In the genomic region with DNA sequence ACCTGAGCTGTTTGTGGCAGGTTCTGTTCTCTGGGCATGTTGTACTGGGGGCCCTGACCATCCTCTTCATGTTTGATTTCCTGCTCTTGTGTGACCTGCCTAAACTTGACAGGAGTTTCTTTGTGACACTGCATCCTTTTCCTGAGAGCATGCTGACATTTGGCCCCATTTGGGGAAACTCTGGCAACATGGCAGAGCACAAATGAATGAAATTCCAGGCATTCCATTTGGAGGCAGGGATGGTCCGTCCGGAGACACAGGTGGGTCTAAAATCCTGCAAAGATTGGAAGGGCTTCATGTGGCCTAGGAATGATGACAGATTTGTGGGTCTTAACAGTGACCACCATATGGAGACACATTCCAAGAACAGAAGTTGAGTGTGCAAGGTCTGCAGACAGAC, we compare ENCODE assay signal across 28 cellular contexts.
"Had no signal": no experiment of that assay in that cellular context is flagged by ENCODE, and none has a peak within 500 bp of the region (broad histone marks: within the 10 kb centered on the region; RNA-seq: fewer than 3 reads in every experiment).

No MANE protein-coding gene starts in this region.

- H3K27me3 ChIP-seq: ascending aorta, body of pancreas, SJCRH30 had no signal

- H3K9me3 Mint-ChIP-seq: activated naive CD4-positive, alpha-beta T cell treated with anti-CD3 and anti-CD28 coated beads, Interleukin-2, amount 50 U/mL, for 24 hours; activated T-helper 1 cell treated with anti-CD3 and anti-CD28 coated beads, Interleukin-12 subunit alpha, Interleukin-12 subunit beta, Interleukin-2, Interleukin-4 antibody, amounts not matched to agents 30 ng/mL and 10 ng/mL and 1 ng/mL, durations not matched to agents 14 hours and 24 hours and 36 hours; central memory CD8-positive, alpha-beta T cell had no signal

- H3K4me1 ChIP-seq: ascending aorta, body of pancreas, SJCRH30 had no signal

- H3K27ac Mint-ChIP-seq: activated CD8-positive, alpha-beta T cell treated with anti-CD3 and anti-CD28 coated beads, Interleukin-2, amount 10 ng/mL, durations not matched to agents 7 days and 5 days; activated naive CD4-positive, alpha-beta T cell treated with anti-CD3 and anti-CD28 coated beads, Interleukin-2, amount 50 U/mL, for 24 hours; activated T-helper 1 cell treated with anti-CD3 and anti-CD28 coated beads, Interleukin-12 subunit alpha, Interleukin-12 subunit beta, Interleukin-2, Interleukin-4 antibody, amounts not matched to agents 30 ng/mL and 10 ng/mL and 1 ng/mL, durations not matched to agents 14 hours and 24 hours and 36 hours had no signal

- H3K4me3 Mint-ChIP-seq: activated CD8-positive, alpha-beta T cell treated with anti-CD3 and anti-CD28 coated beads, Interleukin-2, amount 10 ng/mL, durations not matched to agents 7 days and 5 days; activated naive CD4-positive, alpha-beta T cell treated with anti-CD3 and anti-CD28 coated beads, Interleukin-2, amount 50 U/mL, for 24 hours; activated T-helper 1 cell treated with anti-CD3 and anti-CD28 coated beads, Interleukin-12 subunit alpha, Interleukin-12 subunit beta, Interleukin-2, Interleukin-4 antibody, amounts not matched to agents 30 ng/mL and 10 ng/mL and 1 ng/mL, durations not matched to agents 14 hours and 24 hours and 36 hours; central memory CD8-positive, alpha-beta T cell had no signal

- H3K9ac ChIP-seq: SK-N-SH had no signal

- H3K27ac ChIP-seq: ascending aorta, body of pancreas, RWPE1, SJCRH30 had no signal

- H3K4me1 Mint-ChIP-seq: activated naive CD4-positive, alpha-beta T cell treated with anti-CD3 and anti-CD28 coated beads, Interleukin-2, amount 50 U/mL, for 24 hours; central memory CD8-positive, alpha-beta T cell had no signal

- H3K36me3 ChIP-seq: ascending aorta, SJCRH30 had no signal

- H3K4me2 ChIP-seq: SK-N-SH had no signal

- H3K9me2 ChIP-seq: SK-N-SH had no signal

- ATAC-seq: activated CD8-positive, alpha-beta T cell treated with anti-CD3 and anti-CD28 coated beads, Interleukin-2, amount 10 ng/mL, durations not matched to agents 7 days and 5 days; body of pancreas; Panc1 had no signal

- DNase-seq: activated CD4-positive, alpha-beta T cell treated with anti-CD3 and anti-CD28 coated beads for 48 hours; activated CD4-positive, alpha-beta T cell treated with anti-CD3 and anti-CD28 coated beads, Interleukin-2, amount 50 U/mL, for 4 hours; activated CD4-positive, CD25-positive, alpha-beta regulatory T cell treated with anti-CD3 and anti-CD28 coated beads, Interleukin-2, amount 50 U/mL, for 72 hours; activated CD8-positive, alpha-beta memory T cell treated with anti-CD3 and anti-CD28 coated beads, Interleukin-2, amount 50 U/mL, for 48 hours; activated CD8-positive, alpha-beta T cell treated with anti-CD3 and anti-CD28 coated beads, Interleukin-2, amount 10 ng/mL, durations not matched to agents 7 days and 5 days; activated effector memory CD4-positive, alpha-beta T cell treated with Interleukin-2 at 50 U/mL for 16 hours; activated naive CD4-positive, alpha-beta T cell; activated T-cell treated with anti-CD3 and anti-CD28 coated beads, Interleukin-2, amount 50 U/mL, for 1 hour; amniotic stem cell; body of pancreas; KBM-7; NCI-H1048; NCI-H1930; NCI-H2171; NCI-H226; NCI-H510A; NCI-H526 treated with DMSO at 0.1 percent for 48 hours; NCI-H82; Right ventricle myocardium superior; SJCRH30; SK-N-SH; T-helper 1 cell had no signal

- H3K4me3 ChIP-seq: ascending aorta, body of pancreas, SJCRH30 had no signal

- H3K9me3 ChIP-seq: ascending aorta, body of pancreas, SJCRH30, SK-N-SH had no signal

- H3K36me3 Mint-ChIP-seq: activated naive CD4-positive, alpha-beta T cell treated with anti-CD3 and anti-CD28 coated beads, Interleukin-2, amount 50 U/mL, for 24 hours had no signal
